Comparison of ENCODE assay signal across 32 cellular contexts in the genomic region with DNA sequence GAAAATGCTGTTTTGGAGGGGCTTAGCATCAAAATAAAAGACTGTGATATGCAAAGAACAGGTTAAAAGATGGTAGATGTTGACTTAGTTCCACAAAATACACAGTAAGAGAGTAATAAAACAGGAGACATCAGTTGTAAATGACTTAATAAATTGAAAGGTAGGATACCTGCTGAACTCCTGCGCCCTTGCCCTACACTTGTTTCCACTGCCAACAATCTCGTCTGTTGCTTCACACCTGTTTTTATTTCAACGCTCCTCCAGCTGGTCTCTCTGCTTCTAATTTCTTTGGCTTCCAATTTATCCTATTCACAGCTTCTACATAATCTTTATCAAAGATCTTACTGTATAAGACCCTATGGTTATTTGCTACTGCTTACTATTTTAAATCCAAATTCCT.
"Had no signal": no experiment of that assay in that cellular context is flagged by ENCODE, and none has a peak within 500 bp of the region (broad histone marks: within the 10 kb centered on the region; RNA-seq: fewer than 3 reads in every experiment).

No MANE protein-coding gene starts in this region.

- H3K9me3 Mint-ChIP-seq: endodermal cell had no signal

- H3K4me3 ChIP-seq: adrenal gland, body of pancreas, cardiac muscle cell, coronary artery, dorsolateral prefrontal cortex, esophagus muscularis mucosa, gastrocnemius medialis, heart left ventricle had no signal

- H3K9me3 ChIP-seq: body of pancreas, gastrocnemius medialis had no signal

- DNase-seq: activated CD4-positive, alpha-beta memory T cell treated with anti-CD3 and anti-CD28 coated beads, Interleukin-2, amount 10 ng/mL, durations not matched to agents 7 days and 5 days; activated CD4-positive, alpha-beta T cell treated with anti-CD3 and anti-CD28 coated beads for 1 hour; activated CD4-positive, alpha-beta T cell treated with anti-CD3 and anti-CD28 coated beads for 4 hours; activated CD4-positive, alpha-beta T cell treated with anti-CD3 and anti-CD28 coated beads, Interleukin-2, amount 10 ng/mL, durations not matched to agents 7 days and 5 days; activated CD4-positive, alpha-beta T cell treated with anti-CD3 and anti-CD28 coated beads, Interleukin-2, amount 50 U/mL, for 4 hours; activated CD8-positive, alpha-beta memory T cell treated with anti-CD3 and anti-CD28 coated beads, Interleukin-2, amount 50 U/mL, for 48 hours; activated gamma-delta T cell; activated naive CD4-positive, alpha-beta T cell; activated naive CD4-positive, alpha-beta T cell treated with anti-CD3 and anti-CD28 coated beads, Interleukin-2, amount 50 U/mL, for 16 hours; activated naive CD8-positive, alpha-beta T cell treated with anti-CD3 and anti-CD28 coated beads for 36 hours; activated naive CD8-positive, alpha-beta T cell treated with anti-CD3 and anti-CD28 coated beads, Interleukin-2, amount 50 U/mL, for 24 hours; activated T-cell treated with anti-CD3 and anti-CD28 coated beads for 4 hours; activated T-cell treated with anti-CD3 and anti-CD28 coated beads, Interleukin-2, amount 50 U/mL, for 24 hours; activated T-cell treated with anti-CD3 and anti-CD28 coated beads, Interleukin-2, amount 50 U/mL, for 72 hours; adrenal gland; amygdala; aorta; body of pancreas; dorsolateral prefrontal cortex; effector memory CD4-positive, alpha-beta T cell; endodermal cell; foreskin keratinocyte; gastrocnemius medialis; glutamatergic neuron; heart left ventricle; T-helper 2 cell had no signal

- ATAC-seq: activated naive CD8-positive, alpha-beta T cell treated with anti-CD3 and anti-CD28 coated beads, Interleukin-2, amount 50 U/mL, for 24 hours; activated T-cell treated with anti-CD3 and anti-CD28 coated beads, Interleukin-2, amount 50 U/mL, for 72 hours; body of pancreas; foreskin keratinocyte; gastrocnemius medialis; heart left ventricle; WTC11 had no signal

- H3K4me1 ChIP-seq: body of pancreas, esophagus muscularis mucosa, foreskin keratinocyte, gastrocnemius medialis had no signal

- H3K27me3 Mint-ChIP-seq: activated CD4-positive, alpha-beta memory T cell treated with anti-CD3 and anti-CD28 coated beads, Interleukin-2, amount 10 ng/mL, durations not matched to agents 7 days and 5 days; activated CD4-positive, alpha-beta T cell treated with anti-CD3 and anti-CD28 coated beads, Interleukin-2, amount 10 ng/mL, durations not matched to agents 7 days and 5 days; activated naive CD8-positive, alpha-beta T cell treated with anti-CD3 and anti-CD28 coated beads for 36 hours; activated naive CD8-positive, alpha-beta T cell treated with anti-CD3 and anti-CD28 coated beads, Interleukin-2, amount 50 U/mL, for 24 hours; activated T-cell treated with anti-CD3 and anti-CD28 coated beads, Interleukin-2, amount 50 U/mL, for 24 hours; central memory CD8-positive, alpha-beta T cell; dendritic cell treated with granulocyte-macrophage colony-stimulating factor and Interleukin-4, amounts not matched to agents 40 ng/mL and 50 ng/mL, for 4 days had no signal

- H3K4me3 Mint-ChIP-seq: activated CD4-positive, alpha-beta memory T cell treated with anti-CD3 and anti-CD28 coated beads, Interleukin-2, amount 10 ng/mL, durations not matched to agents 7 days and 5 days; activated CD4-positive, alpha-beta T cell treated with anti-CD3 and anti-CD28 coated beads, Interleukin-2, amount 10 ng/mL, durations not matched to agents 7 days and 5 days; activated naive CD8-positive, alpha-beta T cell treated with anti-CD3 and anti-CD28 coated beads for 36 hours; activated naive CD8-positive, alpha-beta T cell treated with anti-CD3 and anti-CD28 coated beads, Interleukin-2, amount 50 U/mL, for 24 hours; activated T-cell treated with anti-CD3 and anti-CD28 coated beads, Interleukin-2, amount 50 U/mL, for 24 hours; activated T-cell treated with anti-CD3 and anti-CD28 coated beads, Interleukin-2, amount 50 U/mL, for 72 hours; central memory CD8-positive, alpha-beta T cell; dendritic cell treated with granulocyte-macrophage colony-stimulating factor and Interleukin-4, amounts not matched to agents 40 ng/mL and 50 ng/mL, for 4 days; endodermal cell; WTC11 had no signal

- H3K36me3 ChIP-seq: adrenal gland, cardiac muscle cell, gastrocnemius medialis had no signal

- H3K27ac ChIP-seq: adrenal gland, body of pancreas, cardiac muscle cell, coronary artery, dorsolateral prefrontal cortex, esophagus muscularis mucosa, foreskin keratinocyte, gastrocnemius medialis, heart left ventricle had no signal

- H3K27ac Mint-ChIP-seq: activated CD4-positive, alpha-beta memory T cell treated with anti-CD3 and anti-CD28 coated beads, Interleukin-2, amount 10 ng/mL, durations not matched to agents 7 days and 5 days; activated CD4-positive, alpha-beta T cell treated with anti-CD3 and anti-CD28 coated beads, Interleukin-2, amount 10 ng/mL, durations not matched to agents 7 days and 5 days; activated naive CD8-positive, alpha-beta T cell treated with anti-CD3 and anti-CD28 coated beads for 36 hours; activated naive CD8-positive, alpha-beta T cell treated with anti-CD3 and anti-CD28 coated beads, Interleukin-2, amount 50 U/mL, for 24 hours; activated T-cell treated with anti-CD3 and anti-CD28 coated beads, Interleukin-2, amount 50 U/mL, for 24 hours; activated T-cell treated with anti-CD3 and anti-CD28 coated beads, Interleukin-2, amount 50 U/mL, for 72 hours; dendritic cell treated with granulocyte-macrophage colony-stimulating factor and Interleukin-4, amounts not matched to agents 40 ng/mL and 50 ng/mL, for 4 days; endodermal cell had no signal

- H3K4me1 Mint-ChIP-seq: activated CD4-positive, alpha-beta memory T cell treated with anti-CD3 and anti-CD28 coated beads, Interleukin-2, amount 10 ng/mL, durations not matched to agents 7 days and 5 days; activated CD4-positive, alpha-beta T cell treated with anti-CD3 and anti-CD28 coated beads, Interleukin-2, amount 10 ng/mL, durations not matched to agents 7 days and 5 days; activated naive CD8-positive, alpha-beta T cell treated with anti-CD3 and anti-CD28 coated beads for 36 hours; activated naive CD8-positive, alpha-beta T cell treated with anti-CD3 and anti-CD28 coated beads, Interleukin-2, amount 50 U/mL, for 24 hours; central memory CD8-positive, alpha-beta T cell had no signal

- H3K27me3 ChIP-seq: adrenal gland, body of pancreas, cardiac muscle cell, dorsolateral prefrontal cortex, esophagus muscularis mucosa, foreskin keratinocyte, gastrocnemius medialis, heart left ventricle had no signal
